14 cellular contexts compared by ENCODE assay signal in genomic region chrX:153941331-153942252, GRCh38. TPM values are rescaled to one million over a fixed set of nuclear protein-coding genes. Genes with fewer than 3 reads are reported as not detected.
A peak's percentile ranks its signal among the peaks of the same experiment; 100 is the strongest.
DNase-seq lines count a peak whose midpoint lies in the region; ATAC-seq, FAIRE-seq and TF ChIP-seq lines count a peak whose summit lies in the region.
"Had no signal": no experiment of that assay in that cellular context is flagged by ENCODE, and none has a peak within 500 bp of the region (broad histone marks: within the 10 kb centered on the region; RNA-seq: fewer than 3 reads in every experiment).

No MANE protein-coding gene starts in this region.

- no peaks in the 10 kb centered on the region for H3K79me2 ChIP-seq in endothelial cell of umbilical vein (ENCODE audit: control insufficient read depth, insufficient read depth, low read length)

- TF ChIP-seq CTCF in endothelial cell of umbilical vein (IDR thresholded peaks at IDR 0.05; ENCODE audit: extremely low read depth in 1 of 2, insufficient read depth in 1 of 2, low read depth in 1 of 2, low read length in 2 of 2), result no peak
- TF ChIP-seq CTCF in spleen (IDR thresholded peaks at IDR 0.05 in 8 of 11, conservative IDR thresholded peaks at IDR 0.05 in 3 of 11), result no peak
- TF ChIP-seq CTCF in colonic mucosa (IDR thresholded peaks at IDR 0.05), result no peak

- H3K36me3 Mint-ChIP-seq in activated CD4-positive, alpha-beta memory T cell treated with anti-CD3 and anti-CD28 coated beads, Interleukin-2, amount 10 ng/mL, durations not matched to agents 7 days and 5 days (ENCODE audit: low read depth), result no peaks in the 10 kb centered on the region
- H3K36me3 Mint-ChIP-seq in activated CD4-positive, alpha-beta memory T cell treated with anti-CD3 and anti-CD28 coated beads for 36 hours, result no peaks in the 10 kb centered on the region

- H3K9ac ChIP-seq in endothelial cell of umbilical vein (replicated peaks; ENCODE audit: extremely low read depth, insufficient read depth, low read length) (peak overlapping the region; percentile 9), colonic mucosa (ENCODE audit: low read depth in 2 of 2, low read length in 2 of 2) (peak overlapping the region in 1 of 2 donors; percentile 2)

- 16 to 22% (median 20%) methylated on average over 11 to 23 of the region's 23 CpGs for WGBS in spleen, 5 donors

- H4K20me1 ChIP-seq in endothelial cell of umbilical vein (replicated peaks; ENCODE audit: control insufficient read depth, extremely low read depth, insufficient read depth, low read length), result no peaks in the 10 kb centered on the region

- H3K4me1 Mint-ChIP-seq in activated CD4-positive, alpha-beta memory T cell treated with anti-CD3 and anti-CD28 coated beads, Interleukin-2, amount 10 ng/mL, durations not matched to agents 7 days and 5 days, result peaks cover 9% of the 10 kb centered on the region
- H3K4me1 Mint-ChIP-seq in activated CD4-positive, alpha-beta memory T cell treated with anti-CD3 and anti-CD28 coated beads for 36 hours (ENCODE audit: low read depth), result peaks cover 14% of the 10 kb centered on the region

- H3K36me3 ChIP-seq in endothelial cell of umbilical vein (ENCODE audit: control insufficient read depth in 2 of 2, extremely low read depth in 1 of 2, insufficient read depth in 2 of 2, low read length in 2 of 2) (no peaks in the 10 kb centered on the region), spleen (peaks cover 0 to 43% (median 0%) of the 10 kb centered on the region in 6 donors), colonic mucosa (no peaks in the 10 kb centered on the region)
- H3K36me3 ChIP-seq: ascending aorta had no signal

- H3K9me3 Mint-ChIP-seq in activated CD4-positive, alpha-beta memory T cell treated with anti-CD3 and anti-CD28 coated beads, Interleukin-2, amount 10 ng/mL, durations not matched to agents 7 days and 5 days, result no peaks in the 10 kb centered on the region
- H3K9me3 Mint-ChIP-seq in activated CD4-positive, alpha-beta memory T cell treated with anti-CD3 and anti-CD28 coated beads for 36 hours, result no peaks in the 10 kb centered on the region

- H3K27ac ChIP-seq in endothelial cell of umbilical vein (ENCODE audit: insufficient read depth, low read depth, low read length) (no peak overlapping the region), spleen (peak overlapping the region; percentile 13 to 89 (median 72)), colonic mucosa (no peak overlapping the region)
- H3K27ac ChIP-seq: ascending aorta, HL-60 had no signal

- intact Hi-C loops in activated CD4-positive, alpha-beta memory T cell treated with anti-CD3 and anti-CD28 coated beads for 36 hours (cut with micrococcal nuclease), result no loop called here
- intact Hi-C loops in endothelial cell of umbilical vein (cut with micrococcal nuclease), result no loop called here
- intact Hi-C loops in spleen (cut with DNase I; ENCODE audit: low total_unique reads), result no loop called here
- intact Hi-C loops in colonic mucosa (cut with DNase I), result no loop called here

- no peaks in the 10 kb centered on the region for H3K9me3 ChIP-seq in endothelial cell of umbilical vein (replicated peaks; ENCODE audit: control insufficient read depth, insufficient read depth, low read length)
- H3K9me3 ChIP-seq in spleen, result no peaks in the 10 kb centered on the region
- H3K9me3 ChIP-seq in colonic mucosa, result no peaks in the 10 kb centered on the region
- H3K9me3 ChIP-seq: ascending aorta had no signal

- H3K4me2 ChIP-seq in endothelial cell of umbilical vein (ENCODE audit: insufficient read depth, low read length), result no peak overlapping the region

- peak overlapping the region; percentile 21 for H3K4me3 Mint-ChIP-seq in activated CD4-positive, alpha-beta memory T cell treated with anti-CD3 and anti-CD28 coated beads, Interleukin-2, amount 10 ng/mL, durations not matched to agents 7 days and 5 days
- no peak overlapping the region for H3K4me3 Mint-ChIP-seq in activated CD4-positive, alpha-beta memory T cell treated with anti-CD3 and anti-CD28 coated beads for 36 hours

- H2AFZ ChIP-seq in endothelial cell of umbilical vein (ENCODE audit: low read depth, low read length), result peak overlapping the region; percentile 62

- no TSS peak for BruUV-seq in endothelial cell of umbilical vein (replicated peaks; lab: Mats Ljungman, UMichigan)

- peak overlapping the region; percentile 49 for H3K27ac Mint-ChIP-seq in activated CD4-positive, alpha-beta memory T cell treated with anti-CD3 and anti-CD28 coated beads, Interleukin-2, amount 10 ng/mL, durations not matched to agents 7 days and 5 days
- no peak overlapping the region for H3K27ac Mint-ChIP-seq in activated CD4-positive, alpha-beta memory T cell treated with anti-CD3 and anti-CD28 coated beads for 36 hours

- dilution Hi-C loops in endothelial cell of umbilical vein (cut with MboI; ENCODE audit: extremely low pct_ligation_motif_present, low sequenced_read_pairs), result no loop called here

- H3K27me3 ChIP-seq in endothelial cell of umbilical vein (ENCODE audit: control insufficient read depth in 2 of 2, insufficient read depth in 2 of 2, low read length in 2 of 2) (no peaks in the 10 kb centered on the region), spleen (replicated peaks in 1 of 7) (no peaks in the 10 kb centered on the region), colonic mucosa (no peaks in the 10 kb centered on the region)
- H3K27me3 ChIP-seq: ascending aorta had no signal

- DNase-seq in activated CD4-positive, alpha-beta memory T cell treated with anti-CD3 and anti-CD28 coated beads, Interleukin-2, amount 10 ng/mL, durations not matched to agents 7 days and 5 days, result no peak
- DNase-seq in activated CD4-positive, alpha-beta memory T cell treated with anti-CD3 and anti-CD28 coated beads for 36 hours, result no peak
- DNase-seq in OCI-M1 (lab: John Stamatoyannopoulos, UW) (peak; percentile 50), endothelial cell of umbilical vein (ENCODE audit: low read depth, low spot score) (no peak), spleen (no peak), colonic mucosa (no peak), NCI-H2196 treated with DMSO at 0.1 percent for 48 hours (lab: John Stamatoyannopoulos, UW; ENCODE audit: unreplicated experiment) (no peak)
- DNase-seq: GOT3; NK-92 treated with Interleukin-12 subunit alpha and Interleukin-12 subunit beta, amount 100 ng/mL, for 24 hours had no signal

- no peak overlapping the region for H3K4me3 ChIP-seq in endothelial cell of umbilical vein (replicated peaks in 1 of 3; ENCODE audit: insufficient read depth in 1 of 3, low read depth in 1 of 3, low read length in 3 of 3)
- H3K4me3 ChIP-seq in spleen, result peak overlapping the region in 4 of 8 donors; percentile 21 to 74 (median 58)
- no peak overlapping the region for H3K4me3 ChIP-seq in colonic mucosa
- H3K4me3 ChIP-seq: ascending aorta, GM12878 had no signal

- ATAC-seq in GM21825 (IDR thresholded peaks at IDR 0.05; ENCODE audit: unreplicated experiment), result no peak
- ATAC-seq: GM12878 had no signal

- H3K27me3 Mint-ChIP-seq in activated CD4-positive, alpha-beta memory T cell treated with anti-CD3 and anti-CD28 coated beads, Interleukin-2, amount 10 ng/mL, durations not matched to agents 7 days and 5 days, result no peaks in the 10 kb centered on the region
- H3K27me3 Mint-ChIP-seq in activated CD4-positive, alpha-beta memory T cell treated with anti-CD3 and anti-CD28 coated beads for 36 hours, result no peaks in the 10 kb centered on the region

- CTCF ChIA-PET in activated CD4-positive, alpha-beta memory T cell treated with anti-CD3 and anti-CD28 coated beads, Interleukin-2, amount 10 ng/mL, durations not matched to agents 7 days and 5 days (lab: Charles Lee), result interaction anchor here (0.7 kb wide), 1 partner anchor 176 kb away, joined by 3 read pairs; no protein-coding TSS in a partner anchor
- CTCF ChIA-PET in activated CD4-positive, alpha-beta memory T cell treated with anti-CD3 and anti-CD28 coated beads for 36 hours (lab: Charles Lee), result no interaction called here
- CTCF ChIA-PET in endothelial cell of umbilical vein (lab: Charles Lee), result no interaction called here

- H3K9me1 ChIP-seq in endothelial cell of umbilical vein (replicated peaks; ENCODE audit: control insufficient read depth, extremely low read depth, insufficient read depth, low read length), result no peaks in the 10 kb centered on the region

- TF ChIP-seq POLR2A in endothelial cell of umbilical vein (IDR thresholded peaks at IDR 0.05; ENCODE audit: low read depth, low read length) (no peak), spleen (IDR thresholded peaks at IDR 0.05) (no peak)

- POLR2A ChIA-PET in activated CD4-positive, alpha-beta memory T cell treated with anti-CD3 and anti-CD28 coated beads, Interleukin-2, amount 10 ng/mL, durations not matched to agents 7 days and 5 days (lab: Charles Lee), result interaction anchor here (0.9 kb wide), 1 partner anchor 15 kb away, joined by 3 read pairs; no protein-coding TSS in a partner anchor
- POLR2A ChIA-PET in activated CD4-positive, alpha-beta memory T cell treated with anti-CD3 and anti-CD28 coated beads for 36 hours (lab: Charles Lee), result no interaction called here
- POLR2A ChIA-PET in endothelial cell of umbilical vein (lab: Charles Lee), result no interaction called here

- H3K4me1 ChIP-seq in endothelial cell of umbilical vein (ENCODE audit: control insufficient read depth, extremely low read depth, insufficient read depth, low read length) (peaks cover 3% of the 10 kb centered on the region), spleen (peaks cover 4 to 56% (median 30%) of the 10 kb centered on the region in 6 donors), colonic mucosa (no peaks in the 10 kb centered on the region)
- H3K4me1 ChIP-seq: ascending aorta had no signal

- FAIRE-seq in endothelial cell of umbilical vein (lab: Jason Lieb, UNC), result peak; percentile 85
- FAIRE-seq: frontal cortex, GM12878 had no signal

RNA-seq across cellular contexts. Expression of gene RENBP, which starts 2.9 kb away (rescaled TPM):
- 10 to 100 TPM; 12.1 to 12.8 TPM for total RNA-seq in activated CD4-positive, alpha-beta memory T cell treated with anti-CD3 and anti-CD28 coated beads, Interleukin-2, amount 10 ng/mL, durations not matched to agents 7 days and 5 days
- total RNA-seq in activated CD4-positive, alpha-beta memory T cell treated with anti-CD3 and anti-CD28 coated beads for 36 hours, result 1 to 10 TPM; 8.2 to 8.4 TPM
- total RNA-seq in endothelial cell of umbilical vein (6.2 and 8.0 TPM in 2 replicates), spleen (100 to 1,000 TPM in 1 of 7 donors, 10 to 100 TPM in 6; 42.0 to 105 (median 63.6) TPM), colonic mucosa (1 to 10 TPM; 3.3 to 5.0 TPM)
- polyA plus RNA-seq in endothelial cell of umbilical vein (16.0 and 16.2 TPM in 2 replicates), spleen (10 to 100 TPM; 44.3 to 91.3 (median 47.9) TPM)
- 5.4 and 7.2 TPM in 2 replicates for polyA plus RNA-seq in endothelial cell of umbilical vein (2011; cell fraction: cytosol; rRNA removed)
- 18.0 and 23.3 TPM in 2 replicates for polyA plus RNA-seq in endothelial cell of umbilical vein (2011; cell fraction: nucleus; rRNA removed)
- 5.5 and 12.4 TPM in 2 replicates for polyA plus RNA-seq in endothelial cell of umbilical vein (2012)
- polyA minus RNA-seq in endothelial cell of umbilical vein, result 5.5 and 13.2 TPM in 2 replicates
- not detected for polyA minus RNA-seq in endothelial cell of umbilical vein (2011; cell fraction: cytosol; rRNA and poly(A)+ RNA removed)
- 5.1 and 5.9 TPM in 2 replicates for polyA minus RNA-seq in endothelial cell of umbilical vein (2011; cell fraction: nucleus; rRNA and poly(A)+ RNA removed)

RNA-seq across cellular contexts. Expression of gene NAA10, which starts 6.8 kb away (rescaled TPM):
- total RNA-seq in activated CD4-positive, alpha-beta memory T cell treated with anti-CD3 and anti-CD28 coated beads, Interleukin-2, amount 10 ng/mL, durations not matched to agents 7 days and 5 days, result 10 to 100 TPM; 63.1 to 63.7 TPM
- 100 to 1,000 TPM; 106 to 115 TPM for total RNA-seq in activated CD4-positive, alpha-beta memory T cell treated with anti-CD3 and anti-CD28 coated beads for 36 hours
- total RNA-seq in endothelial cell of umbilical vein, result 143 and 144 TPM in 2 replicates
- 141 and 169 TPM in 2 replicates for polyA plus RNA-seq in endothelial cell of umbilical vein
- 183 and 186 TPM in 2 replicates for polyA plus RNA-seq in endothelial cell of umbilical vein (2011; cell fraction: cytosol; rRNA removed)
- 181 and 188 TPM in 2 replicates for polyA plus RNA-seq in endothelial cell of umbilical vein (2011; cell fraction: nucleus; rRNA removed)
- 142 and 148 TPM in 2 replicates for polyA plus RNA-seq in endothelial cell of umbilical vein (2012)
- polyA minus RNA-seq in endothelial cell of umbilical vein, result 53.2 and 57.4 TPM in 2 replicates
- polyA minus RNA-seq in endothelial cell of umbilical vein (2011; cell fraction: cytosol; rRNA and poly(A)+ RNA removed), result 62.0 TPM
- 30.4 and 32.5 TPM in 2 replicates for polyA minus RNA-seq in endothelial cell of umbilical vein (2011; cell fraction: nucleus; rRNA and poly(A)+ RNA removed)
- 10 to 100 TPM; 56.4 to 89.1 (median 85.5) TPM for total RNA-seq in spleen
- polyA plus RNA-seq in spleen, result 100 to 1,000 TPM; 123 to 174 (median 168) TPM
- total RNA-seq in colonic mucosa, result 100 to 1,000 TPM in 1 of 2 donors, 10 to 100 TPM in 1; 55.9 to 115 TPM

RNA-seq across cellular contexts. Expression of gene ARHGAP4, which starts 15.5 kb away (rescaled TPM):
- 100 to 1,000 TPM; 262 to 267 TPM for total RNA-seq in activated CD4-positive, alpha-beta memory T cell treated with anti-CD3 and anti-CD28 coated beads, Interleukin-2, amount 10 ng/mL, durations not matched to agents 7 days and 5 days
- total RNA-seq in activated CD4-positive, alpha-beta memory T cell treated with anti-CD3 and anti-CD28 coated beads for 36 hours, result 100 to 1,000 TPM; 151 to 160 TPM
- total RNA-seq in endothelial cell of umbilical vein (31.9 and 33.3 TPM in 2 replicates), spleen (100 to 1,000 TPM; 176 to 317 (median 236) TPM), colonic mucosa (10 to 100 TPM; 19.9 to 30.0 TPM)
- polyA plus RNA-seq in endothelial cell of umbilical vein (20.9 and 24.5 TPM in 2 replicates), spleen (100 to 1,000 TPM; 297 to 713 (median 635) TPM)
- polyA plus RNA-seq in endothelial cell of umbilical vein (2011; cell fraction: cytosol; rRNA removed), result 8.0 and 11.2 TPM in 2 replicates
- polyA plus RNA-seq in endothelial cell of umbilical vein (2011; cell fraction: nucleus; rRNA removed), result 100 and 121 TPM in 2 replicates
- 8.5 and 13.1 TPM in 2 replicates for polyA plus RNA-seq in endothelial cell of umbilical vein (2012)
- polyA minus RNA-seq in endothelial cell of umbilical vein, result 9.0 and 20.8 TPM in 2 replicates
- polyA minus RNA-seq in endothelial cell of umbilical vein (2011; cell fraction: cytosol; rRNA and poly(A)+ RNA removed), result not detected
- 24.9 and 33.5 TPM in 2 replicates for polyA minus RNA-seq in endothelial cell of umbilical vein (2011; cell fraction: nucleus; rRNA and poly(A)+ RNA removed)

RNA-seq across cellular contexts. Expression of gene HCFC1, which starts 30.0 kb away (rescaled TPM):
- 10 to 100 TPM; 88.3 to 93.1 TPM for total RNA-seq in activated CD4-positive, alpha-beta memory T cell treated with anti-CD3 and anti-CD28 coated beads, Interleukin-2, amount 10 ng/mL, durations not matched to agents 7 days and 5 days
- total RNA-seq in activated CD4-positive, alpha-beta memory T cell treated with anti-CD3 and anti-CD28 coated beads for 36 hours, result 10 to 100 TPM; 90.4 to 93.0 TPM
- total RNA-seq in endothelial cell of umbilical vein, result 80.9 and 85.9 TPM in 2 replicates
- polyA plus RNA-seq in endothelial cell of umbilical vein, result 14.6 and 15.9 TPM in 2 replicates
- 18.6 and 20.1 TPM in 2 replicates for polyA plus RNA-seq in endothelial cell of umbilical vein (2011; cell fraction: cytosol; rRNA removed)
- 41.9 and 48.6 TPM in 2 replicates for polyA plus RNA-seq in endothelial cell of umbilical vein (2011; cell fraction: nucleus; rRNA removed)
- polyA plus RNA-seq in endothelial cell of umbilical vein (2012), result 29.3 and 31.0 TPM in 2 replicates
- 19.1 and 19.8 TPM in 2 replicates for polyA minus RNA-seq in endothelial cell of umbilical vein
- polyA minus RNA-seq in endothelial cell of umbilical vein (2011; cell fraction: cytosol; rRNA and poly(A)+ RNA removed), result 33.4 TPM
- polyA minus RNA-seq in endothelial cell of umbilical vein (2011; cell fraction: nucleus; rRNA and poly(A)+ RNA removed), result 23.1 and 34.0 TPM in 2 replicates
- total RNA-seq in spleen, result 10 to 100 TPM; 50.6 to 86.5 (median 62.1) TPM
- 10 to 100 TPM in 2 of 3 donors, 1 to 10 TPM in 1; 9.5 to 22.7 (median 11.4) TPM for polyA plus RNA-seq in spleen
- 10 to 100 TPM; 36.6 to 80.5 TPM for total RNA-seq in colonic mucosa

RNA-seq across cellular contexts. Expression of gene TMEM187, which starts 31.0 kb away (rescaled TPM):
- 10 to 100 TPM in 1 of 2 experiments, 1 to 10 TPM in 1; 9.9 to 12.6 TPM for total RNA-seq in activated CD4-positive, alpha-beta memory T cell treated with anti-CD3 and anti-CD28 coated beads, Interleukin-2, amount 10 ng/mL, durations not matched to agents 7 days and 5 days
- 1 to 10 TPM; 8.6 to 9.1 TPM for total RNA-seq in activated CD4-positive, alpha-beta memory T cell treated with anti-CD3 and anti-CD28 coated beads for 36 hours
- total RNA-seq in endothelial cell of umbilical vein (2.6 and 4.1 TPM in 2 replicates), spleen (10 to 100 TPM in 1 of 7 donors, 1 to 10 TPM in 6; 2.0 to 12.2 (median 6.2) TPM), colonic mucosa (10 to 100 TPM in 1 of 2 donors, 1 to 10 TPM in 1; 8.7 to 19.2 TPM)
- polyA plus RNA-seq in endothelial cell of umbilical vein (15.7 and 19.0 TPM in 2 replicates), spleen (1 to 10 TPM; 3.3 to 7.4 (median 4.9) TPM)
- polyA plus RNA-seq in endothelial cell of umbilical vein (2011; cell fraction: cytosol; rRNA removed), result 7.7 and 9.0 TPM in 2 replicates
- polyA plus RNA-seq in endothelial cell of umbilical vein (2011; cell fraction: nucleus; rRNA removed), result 3.2 and 3.8 TPM in 2 replicates
- polyA plus RNA-seq in endothelial cell of umbilical vein (2012), result 4.6 and 7.7 TPM in 2 replicates
- 6.6 and 8.6 TPM in 2 replicates for polyA minus RNA-seq in endothelial cell of umbilical vein
- polyA minus RNA-seq in endothelial cell of umbilical vein (2011; cell fraction: cytosol; rRNA and poly(A)+ RNA removed), result 7.8 TPM
- 1.5 and 2.1 TPM in 2 replicates for polyA minus RNA-seq in endothelial cell of umbilical vein (2011; cell fraction: nucleus; rRNA and poly(A)+ RNA removed)

Comparison
In these comparisons a context has a peak if more than half of its experiments do, and no peak if none do; other contexts are left out.
1. H3K27ac ChIP-seq: peak in spleen (8 of 8); none in endothelial cell of umbilical vein (single experiment) and colonic mucosa (single experiment).